ENCODE assay signal across 13 cellular contexts in the genomic region with DNA sequence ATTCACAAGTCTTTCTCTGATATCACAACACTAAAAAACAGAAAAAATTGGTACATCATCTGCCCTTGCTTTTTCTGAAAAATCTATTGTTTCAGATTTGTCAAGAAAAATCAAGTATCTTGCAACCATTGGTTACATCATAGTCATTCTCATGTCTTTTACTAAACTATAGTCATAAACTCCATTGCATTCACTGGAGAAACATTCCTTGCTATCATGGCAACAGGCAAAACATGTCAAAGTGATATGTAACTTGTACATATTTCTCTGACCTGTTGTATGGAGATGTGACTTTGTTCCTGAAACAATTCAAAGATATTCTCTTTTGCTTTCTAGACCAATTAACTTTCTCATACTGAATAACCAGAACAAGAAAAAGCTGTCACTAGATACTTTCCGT.
"Had no signal": no experiment of that assay in that cellular context is flagged by ENCODE, and none has a peak within 500 bp of the region (broad histone marks: within the 10 kb centered on the region; RNA-seq: fewer than 3 reads in every experiment).

No MANE protein-coding gene starts in this region.

- H3K9me3 ChIP-seq: breast epithelium, stomach had no signal

- H3K4me3 ChIP-seq: breast epithelium, dorsolateral prefrontal cortex, stomach had no signal

- H3K36me3 Mint-ChIP-seq: activated naive CD8-positive, alpha-beta T cell treated with anti-CD3 and anti-CD28 coated beads, Interleukin-2, amount 10 ng/mL, durations not matched to agents 7 days and 5 days; immature natural killer cell had no signal

- ATAC-seq: activated CD4-positive, CD25-positive, alpha-beta regulatory T cell treated with anti-CD3 and anti-CD28 coated beads, Interleukin-2, amount 50 U/mL, for 24 hours; left colon had no signal

- H3K27ac ChIP-seq: breast epithelium, dorsolateral prefrontal cortex, stomach had no signal

- H3K4me1 ChIP-seq: breast epithelium, stomach had no signal

- H3K4me1 Mint-ChIP-seq: activated naive CD8-positive, alpha-beta T cell treated with anti-CD3 and anti-CD28 coated beads, Interleukin-2, amount 10 ng/mL, durations not matched to agents 7 days and 5 days; immature natural killer cell had no signal

- H3K36me3 ChIP-seq: breast epithelium, stomach had no signal

- DNase-seq: activated naive CD8-positive, alpha-beta T cell treated with anti-CD3 and anti-CD28 coated beads, Interleukin-2, amount 10 ng/mL, durations not matched to agents 7 days and 5 days; activated T-cell treated with anti-CD3 and anti-CD28 coated beads, Interleukin-2, amount 50 U/mL, for 48 hours; aorta; dorsolateral prefrontal cortex; immature natural killer cell; left colon; nephron progenitor cell; stimulated activated CD4-positive, alpha-beta T cell treated with anti-CD3 and anti-CD28 coated beads, Interleukin-15, amount 100 ng/mL, for 24 hours; stimulated activated CD4-positive, alpha-beta T cell treated with anti-CD3 and anti-CD28 coated beads, Interleukin-4, amount 100 ng/mL, for 4 hours; stomach; SW 1271 had no signal

- H3K9me3 Mint-ChIP-seq: activated naive CD8-positive, alpha-beta T cell treated with anti-CD3 and anti-CD28 coated beads, Interleukin-2, amount 10 ng/mL, durations not matched to agents 7 days and 5 days had no signal

- H3K4me3 Mint-ChIP-seq: activated naive CD8-positive, alpha-beta T cell treated with anti-CD3 and anti-CD28 coated beads, Interleukin-2, amount 10 ng/mL, durations not matched to agents 7 days and 5 days; immature natural killer cell; nephron progenitor cell had no signal

- H3K27ac Mint-ChIP-seq: activated naive CD8-positive, alpha-beta T cell treated with anti-CD3 and anti-CD28 coated beads, Interleukin-2, amount 10 ng/mL, durations not matched to agents 7 days and 5 days; immature natural killer cell; nephron progenitor cell had no signal

- H3K27me3 ChIP-seq: breast epithelium, dorsolateral prefrontal cortex, stomach had no signal
